12 cellular contexts compared by ENCODE assay signal in the genomic region with DNA sequence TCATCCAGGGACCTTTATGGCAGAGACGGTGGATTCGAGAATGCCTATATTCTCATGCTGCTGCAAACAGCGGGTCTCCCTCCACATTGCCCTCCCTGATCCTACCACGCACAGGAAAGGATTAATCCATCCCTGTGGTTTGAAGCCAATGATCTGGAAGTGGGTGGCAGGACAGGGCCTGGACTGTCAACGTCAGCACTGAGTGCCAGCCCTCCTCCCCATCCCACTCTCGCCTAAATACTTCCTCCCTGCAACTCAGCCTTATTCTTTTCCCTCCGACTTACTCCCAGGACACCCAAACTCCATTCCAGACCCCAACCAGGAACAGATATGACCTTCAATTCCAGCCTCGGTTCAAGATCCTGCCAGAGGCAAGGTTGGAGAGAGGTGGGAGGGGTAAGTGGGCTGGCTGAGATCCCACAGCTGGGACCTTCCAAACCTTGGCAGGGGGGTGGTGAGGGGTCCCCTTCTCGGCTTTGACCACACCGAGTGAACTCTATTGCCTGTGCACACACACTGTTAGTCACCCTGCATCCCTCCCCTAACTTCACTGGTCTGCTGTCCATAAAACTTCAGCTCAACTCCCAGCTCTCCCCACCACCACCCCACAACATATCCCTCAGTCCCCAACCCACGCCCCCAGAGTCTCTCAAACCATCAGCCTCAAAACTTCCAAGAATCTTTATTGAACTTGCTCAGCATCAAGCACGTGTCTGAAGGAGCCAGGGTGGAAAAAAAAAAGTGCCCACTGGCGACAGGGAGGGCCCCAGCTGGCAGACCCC. TPM values are rescaled to one million over a fixed set of nuclear protein-coding genes. Genes with fewer than 3 reads are reported as not detected.
DNase-seq lines count a peak whose midpoint lies in the region; ATAC-seq and TF ChIP-seq lines count a peak whose summit lies in the region.
"Had no signal": no experiment of that assay in that cellular context is flagged by ENCODE, and none has a peak within 500 bp of the region (broad histone marks: within the 10 kb centered on the region; RNA-seq: fewer than 3 reads in every experiment).

No MANE protein-coding gene starts in this region.

- H3K27ac ChIP-seq in left lung: peak overlapping the region; percentile 13 to 95

- no peaks in the 10 kb centered on the region for H3K9me3 Mint-ChIP-seq in HFFc6
- no peaks in the 10 kb centered on the region for H3K9me3 Mint-ChIP-seq in activated T-helper 17 cell treated with anti-CD3 and anti-CD28 coated beads, Interleukin-2, amount 50 U/mL, for 72 hours
- H3K9me3 Mint-ChIP-seq in stimulated activated naive CD8-positive, alpha-beta T cell treated with anti-CD3 and anti-CD28 coated beads, Interleukin-15, Interleukin-2, amounts not matched to agents 100 ng/mL and 50 ng/mL, for 24 hours: no peaks in the 10 kb centered on the region

- H3K36me3 Mint-ChIP-seq in HFFc6 (ENCODE audit: low read depth): peaks cover 26% of the 10 kb centered on the region; the same call in 1 of the 2 replicates
- peaks cover 51% of the 10 kb centered on the region for H3K36me3 Mint-ChIP-seq in activated T-helper 17 cell treated with anti-CD3 and anti-CD28 coated beads, Interleukin-2, amount 50 U/mL, for 72 hours (ENCODE audit: low read depth)
- H3K36me3 Mint-ChIP-seq in stimulated activated naive CD8-positive, alpha-beta T cell treated with anti-CD3 and anti-CD28 coated beads, Interleukin-15, Interleukin-2, amounts not matched to agents 100 ng/mL and 50 ng/mL, for 24 hours (ENCODE audit: low read depth): peaks cover 10% of the 10 kb centered on the region

- H3K4me1 Mint-ChIP-seq in HFFc6 (ENCODE audit: low read depth): peaks cover 99% of the 10 kb centered on the region
- H3K4me1 Mint-ChIP-seq in activated T-helper 17 cell treated with anti-CD3 and anti-CD28 coated beads, Interleukin-2, amount 50 U/mL, for 72 hours: peaks cover 55% of the 10 kb centered on the region
- H3K4me1 Mint-ChIP-seq in stimulated activated naive CD8-positive, alpha-beta T cell treated with anti-CD3 and anti-CD28 coated beads, Interleukin-15, Interleukin-2, amounts not matched to agents 100 ng/mL and 50 ng/mL, for 24 hours (ENCODE audit: low read depth): peaks cover 76% of the 10 kb centered on the region

- H3K36me3 ChIP-seq in left lung: peaks cover 0 to 23% of the 10 kb centered on the region in 2 donors

- peak overlapping the region; percentile 95 for H3K27ac Mint-ChIP-seq in HFFc6
- H3K27ac Mint-ChIP-seq in activated T-helper 17 cell treated with anti-CD3 and anti-CD28 coated beads, Interleukin-2, amount 50 U/mL, for 72 hours: peak overlapping the region; percentile 98
- H3K27ac Mint-ChIP-seq in stimulated activated naive CD8-positive, alpha-beta T cell treated with anti-CD3 and anti-CD28 coated beads, Interleukin-15, Interleukin-2, amounts not matched to agents 100 ng/mL and 50 ng/mL, for 24 hours: peak overlapping the region; percentile 99

- no peaks in the 10 kb centered on the region for H3K9me3 ChIP-seq in left lung

- H3K27me3 Mint-ChIP-seq in HFFc6 (ENCODE audit: insufficient read depth): peaks cover 4% of the 10 kb centered on the region
- H3K27me3 Mint-ChIP-seq in activated T-helper 17 cell treated with anti-CD3 and anti-CD28 coated beads, Interleukin-2, amount 50 U/mL, for 72 hours: no peaks in the 10 kb centered on the region
- H3K27me3 Mint-ChIP-seq in stimulated activated naive CD8-positive, alpha-beta T cell treated with anti-CD3 and anti-CD28 coated beads, Interleukin-15, Interleukin-2, amounts not matched to agents 100 ng/mL and 50 ng/mL, for 24 hours: no peaks in the 10 kb centered on the region

- TF ChIP-seq CTCF in HFFc6 (IDR thresholded peaks at IDR 0.05): no peak
- no peak for TF ChIP-seq CTCF in left lung (IDR thresholded peaks at IDR 0.05)

- peak overlapping the region; percentile 93 for H3K4me3 Mint-ChIP-seq in HFFc6
- peak overlapping the region; percentile 98 for H3K4me3 Mint-ChIP-seq in activated T-helper 17 cell treated with anti-CD3 and anti-CD28 coated beads, Interleukin-2, amount 50 U/mL, for 72 hours
- peak overlapping the region; percentile 92 for H3K4me3 Mint-ChIP-seq in stimulated activated naive CD8-positive, alpha-beta T cell treated with anti-CD3 and anti-CD28 coated beads, Interleukin-15, Interleukin-2, amounts not matched to agents 100 ng/mL and 50 ng/mL, for 24 hours

- DNase-seq in HFFc6: no peak
- no peak for DNase-seq in left lung
- no peak for DNase-seq in dedifferentiated amniotic fluid mesenchymal stem cell (ENCODE audit: extremely low spot score)
- no peak for DNase-seq in globus pallidus (ENCODE audit: low spot score)
- DNase-seq: MV-4-11; stimulated activated CD4-positive, alpha-beta T cell treated with anti-CD3 and anti-CD28 coated beads, Interleukin-12 subunit alpha, Interleukin-12 subunit beta, amount 100 ng/mL, for 4 hours had no signal

- ATAC-seq in activated T-helper 17 cell treated with anti-CD3 and anti-CD28 coated beads, Interleukin-2, amount 50 U/mL, for 72 hours (replicated peaks): no peak
- ATAC-seq in left lung: no peak
- no peak for ATAC-seq in GM21717 (IDR thresholded peaks at IDR 0.05; ENCODE audit: unreplicated experiment)
- ATAC-seq in HG02623 (IDR thresholded peaks at IDR 0.05; ENCODE audit: unreplicated experiment): no peak
- ATAC-seq: left colon had no signal

- no peaks in the 10 kb centered on the region for H3K27me3 ChIP-seq in left lung

- peaks cover 24 to 96% of the 10 kb centered on the region in 2 donors for H3K4me1 ChIP-seq in left lung

- intact Hi-C loops in left lung (cut with DNase I): no loop called here

- peak overlapping the region in 1 of 2 donors; percentile 66 for H3K4me3 ChIP-seq in left lung

RNA-seq across cellular contexts. Expression of gene S100A5, which starts 2.4 kb away (rescaled TPM):
- total RNA-seq in HFFc6 (2021; fragmentation: NEBNext Ultra II Directional; extraction: Animal tissue kit (Norgen Biotek cat#: 25700)): 1 to 10 TPM in 1 of 6 experiments, under 1 TPM in 5; 0.40 to 1.2 (median 0.71) TPM
- 1 to 10 TPM; 3.2 to 9.6 TPM for total RNA-seq in activated T-helper 17 cell treated with anti-CD3 and anti-CD28 coated beads, Interleukin-2, amount 50 U/mL, for 72 hours
- total RNA-seq in left lung: under 1 TPM in 1 of 2 donors, not detected in 1; 0.42 TPM
- total RNA-seq: fibroblast of lung, left colon had no signal

RNA-seq across cellular contexts. Expression of gene S100A4, which starts 2.5 kb away (rescaled TPM):
- total RNA-seq in HFFc6 (2021; fragmentation: NEBNext Ultra II Directional; extraction: Animal tissue kit (Norgen Biotek cat#: 25700)): 100 to 1,000 TPM; 394 to 846 (median 814) TPM
- total RNA-seq in activated T-helper 17 cell treated with anti-CD3 and anti-CD28 coated beads, Interleukin-2, amount 50 U/mL, for 72 hours: 1,000 to 10,000 TPM; 1,035 to 1,445 TPM
- total RNA-seq in left lung: 1,000 to 10,000 TPM in 1 of 2 donors, 100 to 1,000 TPM in 1; 257 to 1,192 TPM

RNA-seq across cellular contexts. Expression of gene S100A3, which starts 5.9 kb away (rescaled TPM):
- 1 to 10 TPM; 3.4 to 5.6 (median 5.1) TPM for total RNA-seq in HFFc6 (2021; fragmentation: NEBNext Ultra II Directional; extraction: Animal tissue kit (Norgen Biotek cat#: 25700))
- not detected for total RNA-seq in activated T-helper 17 cell treated with anti-CD3 and anti-CD28 coated beads, Interleukin-2, amount 50 U/mL, for 72 hours
- 1 to 10 TPM; 1.7 to 7.7 TPM for total RNA-seq in left lung
- total RNA-seq: left colon had no signal

RNA-seq across cellular contexts. Expression of gene S100A6, which starts 7.4 kb away (rescaled TPM):
- 1,000 to 10,000 TPM; 1,971 to 2,311 (median 2,129) TPM for total RNA-seq in HFFc6 (2021; fragmentation: NEBNext Ultra II Directional; extraction: Animal tissue kit (Norgen Biotek cat#: 25700))
- total RNA-seq in activated T-helper 17 cell treated with anti-CD3 and anti-CD28 coated beads, Interleukin-2, amount 50 U/mL, for 72 hours: 100 to 1,000 TPM; 530 to 753 TPM
- total RNA-seq in left lung: 1,000 to 10,000 TPM; 1,672 to 1,797 TPM

RNA-seq across cellular contexts. Expression of gene S100A2, which starts 22.5 kb away (rescaled TPM):
- 10 to 100 TPM in 4 of 6 experiments, 1 to 10 TPM in 2; 7.4 to 12.5 (median 10.4) TPM for total RNA-seq in HFFc6 (2021; fragmentation: NEBNext Ultra II Directional; extraction: Animal tissue kit (Norgen Biotek cat#: 25700))
- 10 to 100 TPM; 10.1 to 10.7 TPM for total RNA-seq in activated T-helper 17 cell treated with anti-CD3 and anti-CD28 coated beads, Interleukin-2, amount 50 U/mL, for 72 hours
- total RNA-seq in left lung: 10 to 100 TPM in 1 of 2 donors, 1 to 10 TPM in 1; 7.1 to 25.9 TPM
